34 cellular contexts compared by ENCODE assay signal in the genomic region with DNA sequence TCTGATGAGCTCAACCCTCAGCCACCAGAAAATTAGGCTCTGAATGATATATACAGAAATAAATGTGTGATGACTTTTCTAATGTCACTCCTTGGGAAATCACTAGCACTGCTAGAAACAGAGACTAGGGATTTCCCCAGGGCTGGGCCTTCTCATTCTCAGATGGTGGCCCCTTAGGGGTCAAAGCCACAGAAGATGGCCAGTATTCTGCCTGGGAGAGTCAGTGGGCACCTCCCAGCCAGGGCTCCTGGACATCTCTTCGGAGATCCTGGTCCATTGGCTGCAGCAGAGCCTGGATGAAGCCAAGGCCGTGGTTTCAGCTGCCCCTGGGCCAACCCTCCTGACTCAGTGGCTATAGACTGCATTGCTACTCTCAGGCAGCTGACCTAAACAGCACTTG.
A peak's percentile ranks its signal among the peaks of the same experiment; 100 is the strongest.
DNase-seq lines count a peak whose midpoint lies in the region; ATAC-seq, FAIRE-seq and TF ChIP-seq lines count a peak whose summit lies in the region.
"Had no signal": no experiment of that assay in that cellular context is flagged by ENCODE, and none has a peak within 500 bp of the region (broad histone marks: within the 10 kb centered on the region; RNA-seq: fewer than 3 reads in every experiment).

No MANE protein-coding gene starts in this region.

- POLR2A ChIA-PET in activated CD8-positive, alpha-beta T cell treated with anti-CD3 and anti-CD28 coated beads, Interleukin-2, amount 10 ng/mL, durations not matched to agents 7 days and 5 days (lab: Charles Lee) = no interaction called here

- H3K27me3 ChIP-seq in ACC112 (ENCODE audit: insufficient read depth, low read length) (no peaks in the 10 kb centered on the region), GM23248 (replicated peaks; ENCODE audit: insufficient read depth) (no peaks in the 10 kb centered on the region), SJSA1 (replicated peaks) (no peaks in the 10 kb centered on the region), keratinocyte (ENCODE audit: control insufficient read depth, extremely low read depth, insufficient read depth, low read length) (no peaks in the 10 kb centered on the region)
- H3K27me3 ChIP-seq: SJCRH30, uterus had no signal

- no peaks in the 10 kb centered on the region for H3K9me3 ChIP-seq in GM23248 (ENCODE audit: low read depth)
- H3K9me3 ChIP-seq in SJSA1 (replicated peaks) = no peaks in the 10 kb centered on the region
- no peaks in the 10 kb centered on the region for H3K9me3 ChIP-seq in keratinocyte (ENCODE audit: control insufficient read depth, low read depth, low read length)
- H3K9me3 ChIP-seq: SJCRH30, uterus had no signal

- H3K4me3 Mint-ChIP-seq in activated CD8-positive, alpha-beta T cell treated with anti-CD3 and anti-CD28 coated beads, Interleukin-2, amount 10 ng/mL, durations not matched to agents 7 days and 5 days = no peak overlapping the region
- H3K4me3 Mint-ChIP-seq: activated T-cell treated with anti-CD3 and anti-CD28 coated beads, Interleukin-2, amount 50 U/mL, for 4 hours; dendritic cell treated with granulocyte-macrophage colony-stimulating factor and Interleukin-4, amounts not matched to agents 40 ng/mL and 50 ng/mL, for 4 days; memory B cell; naive B cell; stimulated activated naive B cell treated with anti-CD40 and anti-IgM and Interleukin-4, amounts not matched to agents 10 μg/mL and 1 μg/mL and 100 μg/mL, for 72 hours had no signal

- H3K9me1 ChIP-seq in keratinocyte (ENCODE audit: control insufficient read depth, extremely low read depth, insufficient read depth, low read length) = no peaks in the 10 kb centered on the region

- no peaks in the 10 kb centered on the region for H4K20me1 ChIP-seq in GM23248 (ENCODE audit: insufficient read depth)
- H4K20me1 ChIP-seq in keratinocyte (ENCODE audit: control insufficient read depth, extremely low read depth, insufficient read depth, low read length) = no peaks in the 10 kb centered on the region

- H3K4me2 ChIP-seq in GM23248 (ENCODE audit: unreplicated experiment) = peak overlapping the region; percentile 59
- H3K4me2 ChIP-seq in keratinocyte (ENCODE audit: control insufficient read depth, extremely low read depth, insufficient read depth, low read depth, low read length) = no peak overlapping the region

- no peaks in the 10 kb centered on the region for H3K79me2 ChIP-seq in ACC112 (ENCODE audit: control insufficient read depth, insufficient read depth, low read length, unreplicated experiment)
- no peaks in the 10 kb centered on the region for H3K79me2 ChIP-seq in GM23248 (ENCODE audit: insufficient read depth)
- no peaks in the 10 kb centered on the region for H3K79me2 ChIP-seq in keratinocyte (ENCODE audit: control insufficient read depth, insufficient read depth, low read length)

- in situ Hi-C loops in GM23248 (cut with MboI) = no loop called here

- H3K27ac ChIP-seq in ACC112 (ENCODE audit: low read depth, low read length) (peak overlapping the region; percentile 94), GM23248 (peak overlapping the region; percentile 91), SJSA1 (peak overlapping the region; percentile 95), keratinocyte (ENCODE audit: control insufficient read depth, insufficient read depth, low read length) (peak overlapping the region; percentile 94)
- H3K27ac ChIP-seq: C4-2B, heart left ventricle, HL-60, spleen, uterus had no signal

- H3K4me3 ChIP-seq in ACC112 (ENCODE audit: low read depth, low read length) = no peak overlapping the region
- H3K4me3 ChIP-seq in GM23248 = no peak overlapping the region
- no peak overlapping the region for H3K4me3 ChIP-seq in SJSA1
- no peak overlapping the region for H3K4me3 ChIP-seq in keratinocyte (ENCODE audit: control insufficient read depth in 2 of 3, extremely low read depth in 1 of 3, insufficient read depth in 2 of 3, low read depth in 1 of 3, low read length in 3 of 3)
- H3K4me3 ChIP-seq: heart left ventricle, SJCRH30, spleen, uterus had no signal

- H3K36me3 ChIP-seq in ACC112 (ENCODE audit: insufficient read depth, low read length) (no peaks in the 10 kb centered on the region), GM23248 (ENCODE audit: low read depth) (no peaks in the 10 kb centered on the region), SJSA1 (no peaks in the 10 kb centered on the region), keratinocyte (ENCODE audit: control insufficient read depth in 2 of 2, extremely low read depth in 1 of 2, insufficient read depth in 2 of 2, low read length in 2 of 2) (no peaks in the 10 kb centered on the region)
- H3K36me3 ChIP-seq: heart left ventricle, spleen, uterus had no signal

- H2AFZ ChIP-seq in ACC112 (ENCODE audit: low read length, unreplicated experiment) (no peak overlapping the region), GM23248 (no peak overlapping the region), keratinocyte (ENCODE audit: control insufficient read depth, low read length) (no peak overlapping the region)

- no peaks in the 10 kb centered on the region for H3K9me3 Mint-ChIP-seq in activated CD8-positive, alpha-beta T cell treated with anti-CD3 and anti-CD28 coated beads, Interleukin-2, amount 10 ng/mL, durations not matched to agents 7 days and 5 days (ENCODE audit: insufficient read depth)
- H3K9me3 Mint-ChIP-seq: memory B cell had no signal

- H3K27ac Mint-ChIP-seq in activated CD8-positive, alpha-beta T cell treated with anti-CD3 and anti-CD28 coated beads, Interleukin-2, amount 10 ng/mL, durations not matched to agents 7 days and 5 days = no peak overlapping the region
- H3K27ac Mint-ChIP-seq: dendritic cell treated with granulocyte-macrophage colony-stimulating factor and Interleukin-4, amounts not matched to agents 40 ng/mL and 50 ng/mL, for 4 days; memory B cell; naive B cell; stimulated activated naive B cell treated with anti-CD40 and anti-IgM and Interleukin-4, amounts not matched to agents 10 μg/mL and 1 μg/mL and 100 μg/mL, for 72 hours had no signal

- no peaks in the 10 kb centered on the region for H3K27me3 Mint-ChIP-seq in activated CD8-positive, alpha-beta T cell treated with anti-CD3 and anti-CD28 coated beads, Interleukin-2, amount 10 ng/mL, durations not matched to agents 7 days and 5 days (ENCODE audit: low read depth)

- TF ChIP-seq CTCF in keratinocyte (optimal IDR thresholded peaks at IDR 0.05 in 1 of 3, IDR thresholded peaks at IDR 0.05 in 1 of 3, conservative IDR thresholded peaks at IDR 0.05 in 1 of 3; ENCODE audit: extremely low read depth in 1 of 3, insufficient read depth in 2 of 3, low read length in 3 of 3) = no peak

- 68 to 85% methylated on average over 2 of the region's 2 CpGs for WGBS in GM23248 (ENCODE audit: low coverage in 1 of 2, low lambda C conversion rate in 2 of 2, missing lambda C conversion rate in 2 of 2), 2 experiments

- H3K36me3 Mint-ChIP-seq in activated CD8-positive, alpha-beta T cell treated with anti-CD3 and anti-CD28 coated beads, Interleukin-2, amount 10 ng/mL, durations not matched to agents 7 days and 5 days (ENCODE audit: low read depth) = no peaks in the 10 kb centered on the region
- H3K36me3 Mint-ChIP-seq: memory B cell; naive B cell; stimulated activated naive B cell treated with anti-CD40 and anti-IgM and Interleukin-4, amounts not matched to agents 10 μg/mL and 1 μg/mL and 100 μg/mL, for 72 hours had no signal

- H3K4me1 ChIP-seq in ACC112 (ENCODE audit: control insufficient read depth, insufficient read depth, low read length, unreplicated experiment) (peaks cover 91% of the 10 kb centered on the region), GM23248 (ENCODE audit: insufficient read depth) (peaks cover 85% of the 10 kb centered on the region), SJSA1 (replicated peaks) (peaks cover 66% of the 10 kb centered on the region), keratinocyte (ENCODE audit: control insufficient read depth, extremely low read depth, insufficient read depth, low read length) (peaks cover 52% of the 10 kb centered on the region)
- H3K4me1 ChIP-seq: heart left ventricle, uterus had no signal

- H3K4me1 Mint-ChIP-seq in activated CD8-positive, alpha-beta T cell treated with anti-CD3 and anti-CD28 coated beads, Interleukin-2, amount 10 ng/mL, durations not matched to agents 7 days and 5 days (ENCODE audit: low read depth) = peaks cover 19% of the 10 kb centered on the region

- ATAC-seq in activated CD8-positive, alpha-beta T cell treated with anti-CD3 and anti-CD28 coated beads, Interleukin-2, amount 10 ng/mL, durations not matched to agents 7 days and 5 days = no peak
- ATAC-seq: activated T-cell treated with anti-CD3 and anti-CD28 coated beads, Interleukin-2, amount 50 U/mL, for 4 hours; heart left ventricle; left cardiac atrium; stimulated activated naive B cell treated with anti-CD40 and anti-IgM and Interleukin-4, amounts not matched to agents 10 μg/mL and 1 μg/mL and 100 μg/mL, for 72 hours had no signal

- no peak for FAIRE-seq in keratinocyte (lab: Jason Lieb, UNC)
- FAIRE-seq: D721Med, endometrium, TTC549 had no signal

- CTCF ChIA-PET in activated CD8-positive, alpha-beta T cell treated with anti-CD3 and anti-CD28 coated beads, Interleukin-2, amount 10 ng/mL, durations not matched to agents 7 days and 5 days (lab: Charles Lee) = no interaction called here

- peaks cover 44% of the 10 kb centered on the region for H3F3A ChIP-seq in GM23248 (ENCODE audit: insufficient read depth)

- dilution Hi-C loops in keratinocyte (cut with MboI; ENCODE audit: extremely low pct_ligation_motif_present, low sequenced_read_pairs) = no loop called here

- H3K9me2 ChIP-seq in GM23248 (ENCODE audit: insufficient read depth) = no peaks in the 10 kb centered on the region

- DNase-seq in GM23248 = peak; percentile 50
- no peak for DNase-seq in SJSA1 (ENCODE audit: low read depth in 1 of 2, low spot score in 2 of 2)
- DNase-seq in keratinocyte (ENCODE audit: low read depth, low spot score) = no peak
- DNase-seq in cortex of kidney (lab: John Stamatoyannopoulos, UW) = no peak
- DNase-seq in NCI-H446 (lab: John Stamatoyannopoulos, UW) = no peak
- DNase-seq in activated CD8-positive, alpha-beta T cell treated with anti-CD3 and anti-CD28 coated beads, Interleukin-2, amount 10 ng/mL, durations not matched to agents 7 days and 5 days = no peak
- DNase-seq in dermis blood vessel endothelial cell = no peak
- DNase-seq: activated naive CD4-positive, alpha-beta T cell treated with Interleukin-2 at 50 U/mL for 16 hours; activated T-cell treated with anti-CD3 and anti-CD28 coated beads, Interleukin-2, amount 50 U/mL, for 4 hours; amniotic stem cell; H7; heart left ventricle; Kasumi-1; left cardiac atrium; naive B cell; NCI-H1105; NCI-H2081; NCI-H446 treated with DMSO at 0.1 percent for 48 hours; nucleus accumbens; OCI-M1; retina; SJCRH30; spleen; stimulated activated CD4-positive, alpha-beta T cell treated with anti-CD3 and anti-CD28 coated beads, Interleukin-4, amount 100 ng/mL, for 1 hour; stimulated activated naive B cell treated with anti-CD40 and anti-IgM and Interleukin-4, amounts not matched to agents 10 μg/mL and 1 μg/mL and 100 μg/mL, for 72 hours; uterus had no signal

- no peak overlapping the region for H3K9ac ChIP-seq in GM23248
- H3K9ac ChIP-seq in keratinocyte (ENCODE audit: control insufficient read depth, extremely low read depth, insufficient read depth, low read length) = no peak overlapping the region
